ENCODE assay signal across 8 cellular contexts in the genomic region with DNA sequence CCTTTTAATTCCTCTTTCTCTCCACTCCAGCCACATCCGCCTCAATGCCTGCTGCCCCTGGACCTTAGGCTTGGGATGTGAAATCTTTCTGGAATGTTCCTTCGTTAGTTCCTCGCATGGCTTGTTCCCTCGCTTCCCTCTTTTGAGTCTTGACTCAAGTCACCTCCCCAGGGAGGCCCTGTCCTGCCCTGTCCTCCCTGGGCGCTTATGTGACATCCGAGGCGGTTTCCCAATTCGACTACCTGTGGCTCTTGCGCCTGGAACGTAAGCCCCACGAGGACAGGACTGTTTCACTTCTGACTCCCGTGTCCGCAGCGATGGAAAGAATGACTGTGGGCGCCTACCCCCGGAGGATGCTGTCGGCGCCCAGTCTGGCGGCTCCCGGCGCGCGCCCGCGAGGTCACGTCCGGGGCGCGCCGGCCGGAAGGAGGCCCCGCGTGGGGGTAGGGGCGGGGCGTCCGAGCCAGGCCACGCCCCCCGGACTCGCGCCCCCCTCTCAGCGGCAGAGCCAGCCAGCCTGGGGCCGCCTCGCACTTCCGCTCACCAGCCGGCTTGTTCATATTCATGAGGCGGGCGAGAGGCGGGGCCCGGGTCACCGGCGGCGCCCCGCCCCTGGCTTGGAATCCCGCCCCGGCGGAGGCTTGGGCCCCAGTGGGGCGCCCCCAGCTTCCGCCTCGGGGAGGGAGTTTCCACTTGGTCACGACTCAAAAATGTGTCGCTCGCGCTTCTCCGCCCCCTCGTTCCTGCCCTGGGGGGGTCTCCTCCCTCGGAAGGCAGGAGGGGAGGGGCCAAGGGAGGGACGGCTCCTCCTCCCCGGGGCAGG. TPM values are rescaled to one million over a fixed set of nuclear protein-coding genes. Genes with fewer than 3 reads are reported as not detected.
DNase-seq lines count a peak whose midpoint lies in the region; ATAC-seq and TF ChIP-seq lines count a peak whose summit lies in the region.

No MANE protein-coding gene starts in this region.

- H3K4me1 ChIP-seq in duodenal mucosa (ENCODE audit: control insufficient read depth in 1 of 2, insufficient read depth in 2 of 2, low read length in 2 of 2) (peaks cover 5 to 10% of the 10 kb centered on the region in 2 donors), lower lobe of right lung (peaks cover 29% of the 10 kb centered on the region)

- H3K36me3 ChIP-seq in duodenal mucosa (ENCODE audit: control insufficient read depth in 1 of 2, insufficient read depth in 2 of 2, low read length in 2 of 2) (no peaks in the 10 kb centered on the region), lower lobe of right lung (no peaks in the 10 kb centered on the region)

- H3K9ac ChIP-seq in duodenal mucosa (ENCODE audit: low read depth in 1 of 2, low read length in 2 of 2): peak overlapping the region; percentile 20 to 43

- H3K27me3 ChIP-seq in duodenal mucosa (ENCODE audit: control insufficient read depth in 1 of 2, insufficient read depth in 2 of 2, low read length in 2 of 2) (no peaks in the 10 kb centered on the region), lower lobe of right lung (ENCODE audit: low read depth) (no peaks in the 10 kb centered on the region)

- TF ChIP-seq CTCF in lower lobe of right lung (IDR thresholded peaks at IDR 0.05): peak; percentile 32

- intact Hi-C loops in lower lobe of right lung (cut with DNase I): no loop called here

- ATAC-seq in GM19023 (IDR thresholded peaks at IDR 0.05; ENCODE audit: unreplicated experiment): peak; percentile 91
- ATAC-seq in HG03175 (IDR thresholded peaks at IDR 0.05; ENCODE audit: unreplicated experiment): peak; percentile 89
- ATAC-seq in lower lobe of right lung: peak; percentile 97 to 98

- peak overlapping the region; percentile 45 for H3K27ac ChIP-seq in duodenal mucosa (ENCODE audit: low read depth, low read length)
- H3K27ac ChIP-seq in lower lobe of right lung: peak overlapping the region; percentile 92

- DNase-seq in AG08396 (ENCODE audit: low spot score) (peak; percentile 93), NCI-H69 (lab: John Stamatoyannopoulos, UW) (peak; percentile 97), lower lobe of right lung (peak; percentile 98)
- DNase-seq in activated CD4-positive, alpha-beta T cell treated with anti-CD3 and anti-CD28 coated beads, Interleukin-2, amount 50 U/mL, for 4 hours: peak; percentile 92 to 95
- DNase-seq in stimulated activated CD4-positive, alpha-beta T cell treated with anti-CD3 and anti-CD28 coated beads, TNF-alpha, amount 100 ng/mL, for 1 hour (ENCODE audit: low read depth in 3 of 3, low spot score in 1 of 3): peak; percentile 92 to 94 (median 94)

- H3K9me3 ChIP-seq in duodenal mucosa (ENCODE audit: control insufficient read depth in 1 of 2, low read length in 2 of 2) (no peaks in the 10 kb centered on the region), lower lobe of right lung (no peaks in the 10 kb centered on the region)

- H3K4me3 ChIP-seq in duodenal mucosa (ENCODE audit: low read depth in 1 of 2, low read length in 2 of 2): peak overlapping the region; percentile 65 to 86
- H3K4me3 ChIP-seq in lower lobe of right lung: peak overlapping the region; percentile 62

RNA-seq across cellular contexts. Expression of a gene that starts 8.4 kb away (rescaled TPM):
- total RNA-seq in lower lobe of right lung: 21.5 TPM

RNA-seq across cellular contexts. Expression of a gene that starts 34.6 kb away (rescaled TPM):
- 12.9 TPM for total RNA-seq in lower lobe of right lung

RNA-seq across cellular contexts. Expression of a gene that starts 43.7 kb away (rescaled TPM):
- 40.0 TPM for total RNA-seq in lower lobe of right lung

Comparison
In these comparisons a context has a peak if more than half of its experiments do, and no peak if none do; other contexts are left out.
1. Peak in every context shown above with its lines: DNase-seq, ATAC-seq, H3K4me3 ChIP-seq and H3K27ac ChIP-seq.